Comparison of ENCODE assay signal across 8 cellular contexts in genomic region chr16:29789775-29790182, GRCh38. TPM values are rescaled to one million over a fixed set of nuclear protein-coding genes. Genes with fewer than 3 reads are reported as not detected.
DNase-seq lines count a peak whose midpoint lies in the region; ATAC-seq lines count a peak whose summit lies in the region.

No MANE protein-coding gene starts in this region.

- intact Hi-C loops in activated CD4-positive, alpha-beta memory T cell treated with anti-CD3 and anti-CD28 coated beads for 36 hours (cut with micrococcal nuclease) = loop anchor here (2.0 kb wide), 3 partner anchors 45 to 89 kb away; partner anchors contain the start of gene C16orf54

- H3K36me3 Mint-ChIP-seq in activated CD4-positive, alpha-beta memory T cell treated with anti-CD3 and anti-CD28 coated beads for 36 hours = peaks cover 31% of the 10 kb centered on the region

- CTCF ChIA-PET in activated CD4-positive, alpha-beta memory T cell treated with anti-CD3 and anti-CD28 coated beads for 36 hours (lab: Charles Lee) = interaction anchor here (0.7 to 3.1 kb wide), 22 partner anchors 9 to 242 kb away, joined by 3 to 42 read pairs (median 6); partner anchors contain the start of genes C16orf54, MAZ, PAGR1 and TAOK2

- POLR2A ChIA-PET in activated CD4-positive, alpha-beta memory T cell treated with anti-CD3 and anti-CD28 coated beads for 36 hours (lab: Charles Lee) = interaction anchor here (0.8 to 2.7 kb wide), 19 partner anchors 10 to 567 kb away, joined by 3 to 29 read pairs (median 4); partner anchors contain the start of genes C16orf54, HIRIP3, KCTD13 and MAZ

- H3K9me3 Mint-ChIP-seq in activated CD4-positive, alpha-beta memory T cell treated with anti-CD3 and anti-CD28 coated beads for 36 hours = no peaks in the 10 kb centered on the region
- no peaks in the 10 kb centered on the region for H3K9me3 Mint-ChIP-seq in stimulated activated naive CD8-positive, alpha-beta T cell treated with anti-CD3 and anti-CD28 coated beads, Interleukin-15, amount 100 ng/mL, for 72 hours

- peak overlapping the region; percentile 100 for H3K4me3 Mint-ChIP-seq in activated CD4-positive, alpha-beta memory T cell treated with anti-CD3 and anti-CD28 coated beads for 36 hours
- peak overlapping the region; percentile 91 to 95 for H3K4me3 Mint-ChIP-seq in stimulated activated naive CD8-positive, alpha-beta T cell treated with anti-CD3 and anti-CD28 coated beads, Interleukin-15, amount 100 ng/mL, for 72 hours

- DNase-seq in NCI-H2029 treated with DMSO at 0.1 percent for 48 hours (lab: John Stamatoyannopoulos, UW) (peak; percentile 54), NCI-H2029 (lab: John Stamatoyannopoulos, UW) (no peak), NCI-H524 (lab: John Stamatoyannopoulos, UW) (no peak), GM03348 (ENCODE audit: low spot score) (no peak)
- DNase-seq in activated CD4-positive, alpha-beta memory T cell treated with anti-CD3 and anti-CD28 coated beads for 36 hours = no peak
- DNase-seq in stimulated activated naive CD8-positive, alpha-beta T cell treated with anti-CD3 and anti-CD28 coated beads, Interleukin-15, amount 100 ng/mL, for 72 hours = peak in 1 of 2 donors; percentile 15
- DNase-seq in stimulated activated CD4-positive, alpha-beta T cell treated with anti-CD3 and anti-CD28 coated beads, Interleukin-2, amount 100 ng/mL, for 48 hours = no peak

- H3K27me3 Mint-ChIP-seq in activated CD4-positive, alpha-beta memory T cell treated with anti-CD3 and anti-CD28 coated beads for 36 hours = no peaks in the 10 kb centered on the region
- no peaks in the 10 kb centered on the region for H3K27me3 Mint-ChIP-seq in stimulated activated naive CD8-positive, alpha-beta T cell treated with anti-CD3 and anti-CD28 coated beads, Interleukin-15, amount 100 ng/mL, for 72 hours

- H3K4me1 Mint-ChIP-seq in activated CD4-positive, alpha-beta memory T cell treated with anti-CD3 and anti-CD28 coated beads for 36 hours (ENCODE audit: low read depth) = peaks cover 44% of the 10 kb centered on the region
- peaks cover 53% of the 10 kb centered on the region for H3K4me1 Mint-ChIP-seq in stimulated activated naive CD8-positive, alpha-beta T cell treated with anti-CD3 and anti-CD28 coated beads, Interleukin-15, amount 100 ng/mL, for 72 hours

- peak; percentile 1 for ATAC-seq in stimulated activated naive CD8-positive, alpha-beta T cell treated with anti-CD3 and anti-CD28 coated beads, Interleukin-15, amount 100 ng/mL, for 72 hours

- peak overlapping the region; percentile 97 for H3K27ac Mint-ChIP-seq in activated CD4-positive, alpha-beta memory T cell treated with anti-CD3 and anti-CD28 coated beads for 36 hours
- peak overlapping the region; percentile 95 to 100 for H3K27ac Mint-ChIP-seq in stimulated activated naive CD8-positive, alpha-beta T cell treated with anti-CD3 and anti-CD28 coated beads, Interleukin-15, amount 100 ng/mL, for 72 hours

- H3K4me3 ChIP-seq in iPS-11a (ENCODE audit: low read depth, low read length) = peak overlapping the region; percentile 47

RNA-seq across cellular contexts. Expression of gene KIF22, which starts 0.8 kb away (rescaled TPM):
- total RNA-seq in activated CD4-positive, alpha-beta memory T cell treated with anti-CD3 and anti-CD28 coated beads for 36 hours = 100 to 1,000 TPM; 174 to 180 TPM

RNA-seq across cellular contexts. Expression of gene ZG16, which starts 11.7 kb away (rescaled TPM):
- total RNA-seq in activated CD4-positive, alpha-beta memory T cell treated with anti-CD3 and anti-CD28 coated beads for 36 hours = not detected

RNA-seq across cellular contexts. Expression of gene MAZ, which starts 16.6 kb away (rescaled TPM):
- 100 to 1,000 TPM; 227 to 242 TPM for total RNA-seq in activated CD4-positive, alpha-beta memory T cell treated with anti-CD3 and anti-CD28 coated beads for 36 hours

RNA-seq across cellular contexts. Expression of gene PRRT2, which starts 22.2 kb away (rescaled TPM):
- total RNA-seq in activated CD4-positive, alpha-beta memory T cell treated with anti-CD3 and anti-CD28 coated beads for 36 hours = 1 to 10 TPM in 1 of 2 experiments, under 1 TPM in 1; 1.00 to 2.6 TPM

RNA-seq across cellular contexts. Expression of gene PAGR1, which starts 26.2 kb away (rescaled TPM):
- total RNA-seq in activated CD4-positive, alpha-beta memory T cell treated with anti-CD3 and anti-CD28 coated beads for 36 hours = 10 to 100 TPM; 21.9 to 24.0 TPM
